1 cellular context compared by ENCODE assay signal in genomic region chr7:1428941-1429444, GRCh38.
A peak's percentile ranks its signal among the peaks of the same experiment; 100 is the strongest.
TF ChIP-seq lines count a peak whose summit lies in the region.

No MANE protein-coding gene starts in this region.

TF ChIP-seq in HepG2, 621 proteins besides CTCF, POLR2A, EP300 and RAD21 (continued from another document and continues in another):
- TF ChIP-seq, protein P1, sequence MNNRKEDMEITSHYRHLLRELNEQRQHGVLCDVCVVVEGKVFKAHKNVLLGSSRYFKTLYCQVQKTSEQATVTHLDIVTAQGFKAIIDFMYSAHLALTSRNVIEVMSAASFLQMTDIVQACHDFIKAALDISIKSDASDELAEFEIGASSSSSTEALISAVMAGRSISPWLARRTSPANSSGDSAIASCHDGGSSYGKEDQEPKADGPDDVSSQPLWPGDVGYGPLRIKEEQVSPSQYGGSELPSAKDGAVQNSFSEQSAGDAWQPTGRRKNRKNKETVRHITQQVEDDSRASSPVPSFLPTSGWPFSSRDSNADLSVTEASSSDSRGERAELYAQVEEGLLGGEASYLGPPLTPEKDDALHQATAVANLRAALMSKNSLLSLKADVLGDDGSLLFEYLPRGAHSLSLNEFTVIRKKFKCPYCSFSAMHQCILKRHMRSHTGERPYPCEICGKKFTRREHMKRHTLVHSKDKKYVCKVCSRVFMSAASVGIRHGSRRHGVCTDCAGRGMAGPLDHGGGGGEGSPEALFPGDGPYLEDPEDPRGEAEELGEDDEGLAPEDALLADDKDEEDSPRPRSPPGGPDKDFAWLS (CRISPR knock-in tag; IDR thresholded peaks at IDR 0.05; ENCODE audit: borderline replicate concordance): no peak
- no peak for TF ChIP-seq TMF1 (CRISPR knock-in tag; IDR thresholded peaks at IDR 0.05; ENCODE audit: low read depth)
- peak; percentile 60; the same call in 1 of the 2 replicates for TF ChIP-seq YEATS4 (CRISPR knock-in tag; IDR thresholded peaks at IDR 0.05; ENCODE audit: borderline replicate concordance)
- no peak; the same call in 1 of the 2 replicates for TF ChIP-seq ZNF12 (CRISPR knock-in tag; IDR thresholded peaks at IDR 0.05)
- TF ChIP-seq AKAP8 (CRISPR knock-in tag; IDR thresholded peaks at IDR 0.05): 0 out of 2 replicates have a peak, but pooled peaks have one; percentile 24
- no peak for TF ChIP-seq ZNF354B (CRISPR knock-in tag; IDR thresholded peaks at IDR 0.05)
- no peak for TF ChIP-seq STAG1 (CRISPR knock-in tag; IDR thresholded peaks at IDR 0.05)
- no peak for TF ChIP-seq ZNF335 (CRISPR knock-in tag; IDR thresholded peaks at IDR 0.05)
- no peak for TF ChIP-seq HNRNPUL1 (IDR thresholded peaks at IDR 0.05; ENCODE audit: low read depth, low read length)
- TF ChIP-seq BRD4 (CRISPR knock-in tag; IDR thresholded peaks at IDR 0.05): peak; percentile 64
- no peak for TF ChIP-seq ZFP41 (CRISPR knock-in tag; IDR thresholded peaks at IDR 0.05; ENCODE audit: borderline replicate concordance)
- TF ChIP-seq JUNB (CRISPR knock-in tag; IDR thresholded peaks at IDR 0.05; ENCODE audit: borderline replicate concordance): no peak
- peak; percentile 92 for TF ChIP-seq ZNF770 (CRISPR knock-in tag; IDR thresholded peaks at IDR 0.05)
- no peak; the same call in 1 of the 2 replicates for TF ChIP-seq UBTF (CRISPR knock-in tag; IDR thresholded peaks at IDR 0.05)
- TF ChIP-seq SETDB1 (CRISPR knock-in tag; IDR thresholded peaks at IDR 0.05; ENCODE audit: borderline replicate concordance): no peak
- TF ChIP-seq ZBTB10 (CRISPR knock-in tag; IDR thresholded peaks at IDR 0.05; ENCODE audit: borderline replicate concordance): peak; percentile 78; the same call in 1 of the 2 replicates
- TF ChIP-seq ZNF230 (CRISPR knock-in tag; IDR thresholded peaks at IDR 0.05): no peak
- TF ChIP-seq ZNF574 (CRISPR knock-in tag; IDR thresholded peaks at IDR 0.05): peak; percentile 17; the same call in 1 of the 2 replicates
- TF ChIP-seq, protein P2, sequence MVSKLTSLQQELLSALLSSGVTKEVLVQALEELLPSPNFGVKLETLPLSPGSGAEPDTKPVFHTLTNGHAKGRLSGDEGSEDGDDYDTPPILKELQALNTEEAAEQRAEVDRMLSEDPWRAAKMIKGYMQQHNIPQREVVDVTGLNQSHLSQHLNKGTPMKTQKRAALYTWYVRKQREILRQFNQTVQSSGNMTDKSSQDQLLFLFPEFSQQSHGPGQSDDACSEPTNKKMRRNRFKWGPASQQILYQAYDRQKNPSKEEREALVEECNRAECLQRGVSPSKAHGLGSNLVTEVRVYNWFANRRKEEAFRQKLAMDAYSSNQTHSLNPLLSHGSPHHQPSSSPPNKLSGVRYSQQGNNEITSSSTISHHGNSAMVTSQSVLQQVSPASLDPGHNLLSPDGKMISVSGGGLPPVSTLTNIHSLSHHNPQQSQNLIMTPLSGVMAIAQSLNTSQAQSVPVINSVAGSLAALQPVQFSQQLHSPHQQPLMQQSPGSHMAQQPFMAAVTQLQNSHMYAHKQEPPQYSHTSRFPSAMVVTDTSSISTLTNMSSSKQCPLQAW (CRISPR knock-in tag; IDR thresholded peaks at IDR 0.05): peak; percentile 41; the same call in 1 of the 2 replicates
- no peak; the same call in 1 of the 2 replicates for TF ChIP-seq KDM2A (CRISPR knock-in tag; IDR thresholded peaks at IDR 0.05; ENCODE audit: borderline replicate concordance, low read depth)
- no peak for TF ChIP-seq TEAD2 (CRISPR knock-in tag; IDR thresholded peaks at IDR 0.05)
- no peak for TF ChIP-seq ZNF180 (CRISPR knock-in tag; IDR thresholded peaks at IDR 0.05; ENCODE audit: borderline replicate concordance, low read depth)
- 0 out of 2 replicates have a peak, but pooled peaks have one; percentile 33 for TF ChIP-seq ISX (CRISPR knock-in tag; conservative IDR thresholded peaks at IDR 0.05)
- 0 out of 2 replicates have a peak, but pooled peaks have one; percentile 12 for TF ChIP-seq ZBTB20 (CRISPR knock-in tag; IDR thresholded peaks at IDR 0.05; ENCODE audit: borderline replicate concordance, low read depth)
- TF ChIP-seq HNRNPLL (IDR thresholded peaks at IDR 0.05; ENCODE audit: low read depth, low read length, poor library complexity, severe bottlenecking): peak; percentile 42
- TF ChIP-seq, protein P3, sequence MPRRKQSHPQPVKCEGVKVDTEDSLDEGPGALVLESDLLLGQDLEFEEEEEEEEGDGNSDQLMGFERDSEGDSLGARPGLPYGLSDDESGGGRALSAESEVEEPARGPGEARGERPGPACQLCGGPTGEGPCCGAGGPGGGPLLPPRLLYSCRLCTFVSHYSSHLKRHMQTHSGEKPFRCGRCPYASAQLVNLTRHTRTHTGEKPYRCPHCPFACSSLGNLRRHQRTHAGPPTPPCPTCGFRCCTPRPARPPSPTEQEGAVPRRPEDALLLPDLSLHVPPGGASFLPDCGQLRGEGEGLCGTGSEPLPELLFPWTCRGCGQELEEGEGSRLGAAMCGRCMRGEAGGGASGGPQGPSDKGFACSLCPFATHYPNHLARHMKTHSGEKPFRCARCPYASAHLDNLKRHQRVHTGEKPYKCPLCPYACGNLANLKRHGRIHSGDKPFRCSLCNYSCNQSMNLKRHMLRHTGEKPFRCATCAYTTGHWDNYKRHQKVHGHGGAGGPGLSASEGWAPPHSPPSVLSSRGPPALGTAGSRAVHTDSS (CRISPR knock-in tag; conservative IDR thresholded peaks at IDR 0.05): no peak
- no peak for TF ChIP-seq ZNF101 (CRISPR knock-in tag; IDR thresholded peaks at IDR 0.05; ENCODE audit: borderline replicate concordance, low read depth)
- TF ChIP-seq ZFP1 (CRISPR knock-in tag; IDR thresholded peaks at IDR 0.05): no peak
- TF ChIP-seq MEF2D (CRISPR knock-in tag; IDR thresholded peaks at IDR 0.05): no peak
- TF ChIP-seq ZNF33B (CRISPR knock-in tag; IDR thresholded peaks at IDR 0.05): no peak
- TF ChIP-seq ZNF207 (IDR thresholded peaks at IDR 0.05; ENCODE audit: borderline replicate concordance): no peak
- TF ChIP-seq ZFAT (CRISPR knock-in tag; conservative IDR thresholded peaks at IDR 0.05): no peak
- no peak for TF ChIP-seq JUN (CRISPR knock-in tag; IDR thresholded peaks at IDR 0.05)
- TF ChIP-seq, protein P4, sequence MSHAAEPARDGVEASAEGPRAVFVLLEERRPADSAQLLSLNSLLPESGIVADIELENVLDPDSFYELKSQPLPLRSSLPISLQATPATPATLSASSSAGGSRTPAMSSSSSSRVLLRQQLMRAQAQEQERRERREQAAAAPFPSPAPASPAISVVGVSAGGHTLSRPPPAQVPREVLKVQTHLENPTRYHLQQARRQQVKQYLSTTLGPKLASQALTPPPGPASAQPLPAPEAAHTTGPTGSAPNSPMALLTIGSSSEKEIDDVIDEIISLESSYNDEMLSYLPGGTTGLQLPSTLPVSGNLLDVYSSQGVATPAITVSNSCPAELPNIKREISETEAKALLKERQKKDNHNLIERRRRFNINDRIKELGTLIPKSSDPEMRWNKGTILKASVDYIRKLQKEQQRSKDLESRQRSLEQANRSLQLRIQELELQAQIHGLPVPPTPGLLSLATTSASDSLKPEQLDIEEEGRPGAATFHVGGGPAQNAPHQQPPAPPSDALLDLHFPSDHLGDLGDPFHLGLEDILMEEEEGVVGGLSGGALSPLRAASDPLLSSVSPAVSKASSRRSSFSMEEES (CRISPR knock-in tag; IDR thresholded peaks at IDR 0.05): no peak
- TF ChIP-seq TAF1 (CRISPR knock-in tag; IDR thresholded peaks at IDR 0.05): peak; percentile 24; the same call in 1 of the 2 replicates
- peak; percentile 58 for TF ChIP-seq POLR2AphosphoS5 (IDR thresholded peaks at IDR 0.05; ENCODE audit: low read depth, low read length)
- no peak for TF ChIP-seq ARID3A (IDR thresholded peaks at IDR 0.05; ENCODE audit: low read depth, low read length)
- TF ChIP-seq NFKB2 (CRISPR knock-in tag; IDR thresholded peaks at IDR 0.05; ENCODE audit: borderline replicate concordance): peak; percentile 72; the same call in 1 of the 2 replicates
- TF ChIP-seq NR2C2 (CRISPR knock-in tag; IDR thresholded peaks at IDR 0.05; ENCODE audit: borderline replicate concordance): no peak
- TF ChIP-seq ZNF251 (CRISPR knock-in tag; IDR thresholded peaks at IDR 0.05): no peak
- no peak for TF ChIP-seq KDM1A (CRISPR knock-in tag; IDR thresholded peaks at IDR 0.05)
